In genomic region chr6:154277578-154278128, GRCh38 we compare ENCODE assay signal across 8 cellular contexts.
DNase-seq lines count a peak whose midpoint lies in the region; ATAC-seq and TF ChIP-seq lines count a peak whose summit lies in the region.

No MANE protein-coding gene starts in this region.

- H3K4me3 Mint-ChIP-seq in activated T-cell treated with anti-CD3 and anti-CD28 coated beads, Interleukin-2, amount 50 U/mL, for 4 hours, result peak overlapping the region; percentile 68
- H3K4me3 Mint-ChIP-seq in osteocyte (ENCODE audit: unreplicated experiment), result no peak overlapping the region

- H3K27ac Mint-ChIP-seq in osteocyte (ENCODE audit: unreplicated experiment), result no peak overlapping the region

- peak; percentile 24 for DNase-seq in DMS53 (lab: John Stamatoyannopoulos, UW)
- no peak for DNase-seq in DMS53 treated with DMSO at 0.1 percent for 48 hours (lab: John Stamatoyannopoulos, UW; ENCODE audit: unreplicated experiment)
- DNase-seq in activated T-cell treated with anti-CD3 and anti-CD28 coated beads, Interleukin-2, amount 50 U/mL, for 4 hours, result peak; percentile 14
- no peak for DNase-seq in osteocyte (ENCODE audit: extremely low spot score, unreplicated experiment)
- DNase-seq in NCI-H446 (lab: John Stamatoyannopoulos, UW), result no peak
- no peak for DNase-seq in posterior cingulate gyrus

- H3K9me3 Mint-ChIP-seq in activated T-cell treated with anti-CD3 and anti-CD28 coated beads, Interleukin-2, amount 50 U/mL, for 4 hours, result no peaks in the 10 kb centered on the region
- no peaks in the 10 kb centered on the region for H3K9me3 Mint-ChIP-seq in osteocyte (ENCODE audit: unreplicated experiment)

- no peaks in the 10 kb centered on the region for H3K36me3 Mint-ChIP-seq in activated T-cell treated with anti-CD3 and anti-CD28 coated beads, Interleukin-2, amount 50 U/mL, for 4 hours (ENCODE audit: insufficient read depth)
- no peaks in the 10 kb centered on the region for H3K36me3 Mint-ChIP-seq in osteocyte (ENCODE audit: unreplicated experiment)

- intact Hi-C loops in posterior cingulate gyrus (cut with DNase I), result loop anchor here (1.0 kb wide), 1 partner anchor 123 kb away; no protein-coding TSS in a partner anchor

- H3K4me1 Mint-ChIP-seq in activated T-cell treated with anti-CD3 and anti-CD28 coated beads, Interleukin-2, amount 50 U/mL, for 4 hours (ENCODE audit: low read depth), result peaks cover 36% of the 10 kb centered on the region
- no peaks in the 10 kb centered on the region for H3K4me1 Mint-ChIP-seq in osteocyte (ENCODE audit: unreplicated experiment)

- ATAC-seq in HG02885 (IDR thresholded peaks at IDR 0.05; ENCODE audit: poor library complexity, unreplicated experiment), result peak; percentile 31
- peak; percentile 53 to 60 for ATAC-seq in activated T-cell treated with anti-CD3 and anti-CD28 coated beads, Interleukin-2, amount 50 U/mL, for 4 hours
- no peak for ATAC-seq in GM19467 (IDR thresholded peaks at IDR 0.05; ENCODE audit: unreplicated experiment)

- H3K27me3 Mint-ChIP-seq in activated T-cell treated with anti-CD3 and anti-CD28 coated beads, Interleukin-2, amount 50 U/mL, for 4 hours (ENCODE audit: low read depth), result no peaks in the 10 kb centered on the region
- peaks cover 2% of the 10 kb centered on the region for H3K27me3 Mint-ChIP-seq in osteocyte (ENCODE audit: unreplicated experiment)

- peak; percentile 14 for TF ChIP-seq CTCF in osteocyte (IDR thresholded peaks at IDR 0.05)

Comparison
In these comparisons a context has a peak if more than half of its experiments do, and no peak if none do; other contexts are left out.
1. DNase-seq: peak in DMS53 (single experiment) and activated T-cell treated with anti-CD3 and anti-CD28 coated beads, Interleukin-2, amount 50 U/mL, for 4 hours (single experiment); none in DMS53 treated with DMSO at 0.1 percent for 48 hours (single experiment), osteocyte (single experiment), NCI-H446 (0 of 2) and posterior cingulate gyrus (0 of 10).